12 cellular contexts compared by ENCODE assay signal in genomic region chr17:75498726-75499213, GRCh38. TPM values are rescaled to one million over a fixed set of nuclear protein-coding genes. Genes with fewer than 3 reads are reported as not detected.
A peak's percentile ranks its signal among the peaks of the same experiment; 100 is the strongest.
DNase-seq lines count a peak whose midpoint lies in the region; TF ChIP-seq lines count a peak whose summit lies in the region.
"Had no signal": no experiment of that assay in that cellular context is flagged by ENCODE, and none has a peak within 500 bp of the region (broad histone marks: within the 10 kb centered on the region; RNA-seq: fewer than 3 reads in every experiment).

No MANE protein-coding gene starts in this region.

- no peaks in the 10 kb centered on the region for H3K27me3 ChIP-seq in ovary

- intact Hi-C loops in ovary (cut with DNase I), result loop anchor here in 1 of 4 donors (10.0 kb wide), 1 partner anchor 74 kb away; no protein-coding TSS in a partner anchor

- no peak overlapping the region for H3K4me3 ChIP-seq in ovary

- in situ Hi-C loops in KBM-7 (cut with MboI; ENCODE audit: low pct_unique_long_range_greater_than_20kb, low sequenced_read_pairs), result no loop called here

- no peak for TF ChIP-seq EP300 in ovary (IDR thresholded peaks at IDR 0.05)

- no peak for TF ChIP-seq CTCF in ovary (IDR thresholded peaks at IDR 0.05)
- no peak for TF ChIP-seq CTCF in GM20000 (IDR thresholded peaks at IDR 0.05; ENCODE audit: extremely low read depth, missing control alignments)

- H3K36me3 ChIP-seq in ovary, result no peaks in the 10 kb centered on the region

- TF ChIP-seq POLR2A in ovary (IDR thresholded peaks at IDR 0.05), result no peak

- no peaks in the 10 kb centered on the region for H3K9me3 ChIP-seq in ovary

- WGBS in ovary, 3 donors, result 38 to 43% (median 38%) methylated on average over 15 to 16 of the region's 16 CpGs

- H3K4me1 ChIP-seq in ovary (ENCODE audit: insufficient read depth), result peaks cover 3% of the 10 kb centered on the region

- H3K27ac ChIP-seq in cingulate gyrus (ENCODE audit: low read depth, low read length), result peak overlapping the region; percentile 91
- H3K27ac ChIP-seq in ovary, result peak overlapping the region in 1 of 2 donors; percentile 66

- DNase-seq in KBM-7 (peak; percentile 36), ovary (peak in 3 of 5 donors; percentile 52 to 56 (median 54)), NCI-H69 (lab: John Stamatoyannopoulos, UW) (no peak), SW480 (ENCODE audit: low spot score) (no peak), GM20000 (ENCODE audit: low spot score) (no peak)
- DNase-seq: activated CD4-positive, alpha-beta T cell treated with anti-CD3 and anti-CD28 coated beads for 1 hour; activated effector memory CD4-positive, alpha-beta T cell treated with Interleukin-2 at 50 U/mL for 16 hours; COR-L47; NCI-H2171; RPMI8226; stimulated activated naive B cell treated with anti-CD40 and anti-IgM and Interleukin-4, amounts not matched to agents 10 μg/mL and 1 μg/mL and 100 μg/mL, for 72 hours had no signal

RNA-seq across cellular contexts. Expression of gene CASKIN2, which starts 16.6 kb away (rescaled TPM):
- 10 to 100 TPM in 6 of 7 donors, 1 to 10 TPM in 1; 9.1 to 58.7 (median 41.3) TPM for total RNA-seq in ovary
- polyA plus RNA-seq in ovary, result 10 to 100 TPM; 11.0 to 13.9 TPM

RNA-seq across cellular contexts. Expression of gene TSEN54, which starts 17.6 kb away (rescaled TPM):
- 10 to 100 TPM; 16.0 to 35.0 (median 21.3) TPM for total RNA-seq in ovary
- polyA plus RNA-seq in ovary, result 10 to 100 TPM; 11.3 to 12.8 TPM

RNA-seq across cellular contexts. Expression of gene LLGL2, which starts 26.7 kb away (rescaled TPM):
- 10 to 100 TPM in 6 of 7 donors, 1 to 10 TPM in 1; 9.9 to 45.4 (median 17.2) TPM for total RNA-seq in ovary
- polyA plus RNA-seq in ovary, result 1 to 10 TPM in 1 of 2 donors, under 1 TPM in 1; 0.20 to 9.2 TPM

RNA-seq across cellular contexts. Expression of gene TMEM94, which starts 42.3 kb away (rescaled TPM):
- total RNA-seq in ovary, result 10 to 100 TPM; 37.7 to 87.1 (median 75.3) TPM
- 10 to 100 TPM; 29.2 to 52.6 TPM for polyA plus RNA-seq in ovary

Comparison
In these comparisons a context has a peak if more than half of its experiments do, and no peak if none do; other contexts are left out.
1. DNase-seq: peak in KBM-7 (single experiment) and ovary (3 of 5); none in NCI-H69 (single experiment), SW480 (single experiment) and GM20000 (single experiment).